Comparison of ENCODE assay signal across 14 cellular contexts in the genomic region with DNA sequence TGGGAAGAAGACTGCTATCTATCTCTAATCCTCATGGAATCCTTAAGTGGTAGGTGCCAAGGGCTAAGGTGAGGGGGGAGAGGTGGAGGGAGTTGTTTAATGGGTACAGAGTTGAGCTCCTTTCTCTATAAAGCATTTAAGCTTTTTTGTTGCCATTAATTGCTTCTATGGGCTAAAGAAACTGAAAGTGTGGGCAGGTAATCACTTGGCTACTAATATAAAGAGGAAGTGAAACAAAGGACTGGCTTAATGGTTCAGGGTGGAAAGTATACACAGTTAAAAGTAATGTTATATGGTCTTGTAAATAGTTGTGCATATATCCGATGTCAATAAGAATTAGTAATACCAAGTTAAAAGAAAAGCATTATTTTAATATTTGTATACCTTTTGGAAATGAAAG.
DNase-seq lines count a peak whose midpoint lies in the region; ATAC-seq and TF ChIP-seq lines count a peak whose summit lies in the region.
"Had no signal": no experiment of that assay in that cellular context is flagged by ENCODE, and none has a peak within 500 bp of the region (broad histone marks: within the 10 kb centered on the region; RNA-seq: fewer than 3 reads in every experiment).

No MANE protein-coding gene starts in this region.

- DNase-seq in GM10248 (ENCODE audit: extremely low spot score): peak; percentile 46
- peak; percentile 68 for DNase-seq in MM.1S
- DNase-seq in substantia nigra (lab: John Stamatoyannopoulos, UW): no peak
- DNase-seq in DMS53 (lab: John Stamatoyannopoulos, UW): no peak
- no peak for DNase-seq in A172 (ENCODE audit: low spot score)
- DNase-seq in T-helper 2 cell treated with Interferon-gamma antibody and Interleukin-4, amounts not matched to agents 5 μg/mL and 100 μg/mL, for 36 hours (ENCODE audit: low spot score): no peak
- DNase-seq: activated CD4-positive, alpha-beta T cell treated with anti-CD3 and anti-CD28 coated beads, Interleukin-2, amount 50 U/mL, for 48 hours; NCI-H1092 treated with DMSO at 0.1 percent for 48 hours had no signal

- no peak overlapping the region for H3K27ac Mint-ChIP-seq in T-helper 2 cell treated with Interferon-gamma antibody and Interleukin-4, amounts not matched to agents 5 μg/mL and 100 μg/mL, for 36 hours

- ATAC-seq in GM19395 (IDR thresholded peaks at IDR 0.05; ENCODE audit: unreplicated experiment) (peak; percentile 99), HG02938 (IDR thresholded peaks at IDR 0.05; ENCODE audit: unreplicated experiment) (peak; percentile 98)
- ATAC-seq: esophagus mucosa had no signal

- H3K36me3 ChIP-seq in MM.1S (replicated peaks; ENCODE audit: insufficient read depth, low read length): no peaks in the 10 kb centered on the region; the same call in 1 of the 2 replicates
- H3K36me3 ChIP-seq: ascending aorta, right atrium auricular region had no signal

- H3K27me3 Mint-ChIP-seq in T-helper 2 cell treated with Interferon-gamma antibody and Interleukin-4, amounts not matched to agents 5 μg/mL and 100 μg/mL, for 36 hours (ENCODE audit: low read depth): no peaks in the 10 kb centered on the region

- peaks cover 16% of the 10 kb centered on the region for H3K36me3 Mint-ChIP-seq in T-helper 2 cell treated with Interferon-gamma antibody and Interleukin-4, amounts not matched to agents 5 μg/mL and 100 μg/mL, for 36 hours (ENCODE audit: low read depth)

- peaks cover 10% of the 10 kb centered on the region; the same call in 1 of the 2 replicates for H3K4me1 ChIP-seq in MM.1S (ENCODE audit: low read length)
- H3K4me1 ChIP-seq: ascending aorta, right atrium auricular region had no signal

- CTCF ChIA-PET in GM10248 (lab: Yijun Ruan, JAX): interaction anchor here (1.7 kb wide), 2 partner anchors 10 to 61 kb away, joined by 5 to 6 read pairs; no protein-coding TSS in a partner anchor

- H3K27ac ChIP-seq in MM.1S (ENCODE audit: low read length): peak overlapping the region; percentile 23; the same call in 1 of the 2 replicates
- H3K27ac ChIP-seq in substantia nigra (ENCODE audit: low read depth, low read length, poor library complexity, severe bottlenecking): no peak overlapping the region
- H3K27ac ChIP-seq: ascending aorta, right atrium auricular region, RWPE1 had no signal

- no peaks in the 10 kb centered on the region for H3K9me2 ChIP-seq in MM.1S (replicated peaks; ENCODE audit: insufficient read depth, low read length)

- peaks cover 13% of the 10 kb centered on the region for H3K4me1 Mint-ChIP-seq in T-helper 2 cell treated with Interferon-gamma antibody and Interleukin-4, amounts not matched to agents 5 μg/mL and 100 μg/mL, for 36 hours (ENCODE audit: low read depth)

- POLR2A ChIA-PET in GM10248 (lab: Yijun Ruan, JAX): no interaction called here

- H3K9me3 Mint-ChIP-seq in T-helper 2 cell treated with Interferon-gamma antibody and Interleukin-4, amounts not matched to agents 5 μg/mL and 100 μg/mL, for 36 hours: no peaks in the 10 kb centered on the region

- H3K9me3 ChIP-seq in MM.1S (replicated peaks; ENCODE audit: insufficient read depth, low read length): no peaks in the 10 kb centered on the region
- H3K9me3 ChIP-seq: ascending aorta, right atrium auricular region had no signal

- TF ChIP-seq CTCF in GM10248 (IDR thresholded peaks at IDR 0.05; ENCODE audit: control extremely low read depth, extremely low read depth, low read depth, missing control alignments) (no peak), MM.1S (IDR thresholded peaks at IDR 0.05; ENCODE audit: low read length) (no peak)

- 0 out of 2 replicates have a peak, but pooled peaks cover 5% of the 10 kb centered on the region for H3F3A ChIP-seq in MM.1S (ENCODE audit: insufficient read depth, low read length)

- no peak overlapping the region for H3K4me3 Mint-ChIP-seq in T-helper 2 cell treated with Interferon-gamma antibody and Interleukin-4, amounts not matched to agents 5 μg/mL and 100 μg/mL, for 36 hours

- no peak overlapping the region for H2AFZ ChIP-seq in MM.1S (ENCODE audit: low read length)

- no peaks in the 10 kb centered on the region for H3K27me3 ChIP-seq in MM.1S (replicated peaks; ENCODE audit: insufficient read depth, low read length)
- H3K27me3 ChIP-seq: ascending aorta, right atrium auricular region had no signal

- peaks cover 5% of the 10 kb centered on the region; the same call in 1 of the 2 replicates for H4K20me1 ChIP-seq in MM.1S (ENCODE audit: insufficient read depth, low read length)

- H3K4me2 ChIP-seq in MM.1S (ENCODE audit: low read depth, low read length): peak overlapping the region; percentile 2; the same call in 1 of the 2 replicates

- H3K4me3 ChIP-seq in MM.1S (ENCODE audit: low read length): no peak overlapping the region
- H3K4me3 ChIP-seq: ascending aorta, right atrium auricular region had no signal

- no peaks in the 10 kb centered on the region for H3K79me2 ChIP-seq in MM.1S (ENCODE audit: low read length)

- H3K9ac ChIP-seq in MM.1S (ENCODE audit: low read length): no peak overlapping the region

Comparison
In these comparisons a context has a peak if more than half of its experiments do, and no peak if none do; other contexts are left out.
1. DNase-seq: peak in GM10248 (single experiment) and MM.1S (single experiment); none in substantia nigra (0 of 49), DMS53 (single experiment), A172 (single experiment) and T-helper 2 cell treated with Interferon-gamma antibody and Interleukin-4, amounts not matched to agents 5 μg/mL and 100 μg/mL, for 36 hours (single experiment).